Comparison of ENCODE assay signal across 1 cellular context in the genomic region with DNA sequence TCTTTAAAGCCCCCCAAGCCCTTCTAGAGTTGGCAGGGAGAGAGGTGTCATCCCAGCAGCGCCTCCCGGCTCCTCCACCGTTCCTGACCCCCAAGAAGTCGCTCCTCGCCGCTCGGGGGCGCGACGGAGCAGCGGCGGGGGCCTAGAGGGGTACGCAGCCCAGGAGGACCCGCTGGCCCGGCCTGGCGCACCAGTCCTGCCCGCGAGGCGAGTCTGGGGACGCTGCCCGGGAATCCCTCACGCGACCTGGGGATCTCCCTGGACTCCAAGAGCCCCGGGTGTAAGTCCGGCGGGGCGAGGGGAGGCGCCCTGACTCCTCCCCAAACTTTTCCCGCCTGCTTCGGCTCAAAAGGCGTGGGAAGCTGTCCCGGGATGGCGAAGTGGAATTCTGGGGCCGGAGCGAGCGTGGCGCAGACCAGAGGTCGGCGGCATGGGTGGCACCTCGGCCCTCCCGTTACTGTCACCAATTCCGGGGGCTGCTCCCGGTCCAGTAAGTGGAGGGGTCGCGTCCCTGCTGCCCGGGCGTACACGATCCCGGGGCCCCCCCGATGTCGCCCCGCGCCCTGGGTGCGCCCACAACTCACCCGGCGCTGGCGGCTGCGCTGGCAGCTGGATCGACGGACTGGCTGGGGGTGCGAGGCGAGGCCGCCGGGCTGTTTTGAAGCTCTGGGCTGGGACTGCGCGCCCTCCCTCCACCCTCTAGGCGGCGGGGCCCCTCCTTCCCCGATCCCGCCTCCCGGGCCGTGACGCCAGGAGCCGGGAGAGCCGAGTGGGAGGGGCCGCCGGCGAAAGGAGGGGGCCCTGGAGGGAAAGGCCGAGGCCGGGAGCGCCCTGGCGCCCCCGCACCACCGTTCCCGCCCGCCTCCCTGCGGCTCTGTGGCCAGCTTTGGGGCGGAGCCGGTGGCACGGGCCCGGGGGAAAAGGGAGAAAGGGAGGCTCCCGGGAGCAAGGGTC.
TF ChIP-seq lines count a peak whose summit lies in the region.

A gene with protein sequence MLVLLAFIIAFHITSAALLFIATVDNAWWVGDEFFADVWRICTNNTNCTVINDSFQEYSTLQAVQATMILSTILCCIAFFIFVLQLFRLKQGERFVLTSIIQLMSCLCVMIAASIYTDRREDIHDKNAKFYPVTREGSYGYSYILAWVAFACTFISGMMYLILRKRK (minus strand): TSS at position 634 of the 954 bp plus-strand sequence. CDS start 32,981 bp downstream, outside the sequence.

TF ChIP-seq in K562, 482 proteins besides CTCF, POLR2A, EP300 and RAD21 (continued from another document and continues in another):
- TF ChIP-seq CREBBP (IDR thresholded peaks at IDR 0.05; ENCODE audit: low read depth, low read length) = no peak
- peak; percentile 46; the same call in 1 of the 2 replicates for TF ChIP-seq E2F3 (CRISPR knock-in tag; IDR thresholded peaks at IDR 0.05)
- 0 out of 2 replicates have a peak, but pooled peaks have one; percentile 7 for TF ChIP-seq MTA3 (IDR thresholded peaks at IDR 0.05; ENCODE audit: borderline replicate concordance)
- no peak for TF ChIP-seq GATAD2A (IDR thresholded peaks at IDR 0.05)
- no peak for TF ChIP-seq ZBTB1 (CRISPR knock-in tag; IDR thresholded peaks at IDR 0.05; ENCODE audit: borderline replicate concordance, low read depth)
- TF ChIP-seq SRF (CRISPR knock-in tag; IDR thresholded peaks at IDR 0.05) = 0 out of 4 replicates have a peak, but pooled peaks of 1 of the 2 experiments have one; percentile 9
- TF ChIP-seq ZNF644 (tag; IDR thresholded peaks at IDR 0.05; ENCODE audit: low read depth) = no peak
- TF ChIP-seq PTTG1 (tag; IDR thresholded peaks at IDR 0.05; ENCODE audit: low read depth) = no peak
- TF ChIP-seq, protein P1, sequence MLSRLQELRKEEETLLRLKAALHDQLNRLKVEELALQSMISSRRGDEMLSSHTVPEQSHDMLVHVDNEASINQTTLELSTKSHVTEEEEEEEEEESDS (CRISPR knock-in tag; IDR thresholded peaks at IDR 0.05) = no peak
- TF ChIP-seq ZFX (CRISPR knock-in tag; IDR thresholded peaks at IDR 0.05) = peak; percentile 76
- no peak for TF ChIP-seq ZFP36 (IDR thresholded peaks at IDR 0.05; ENCODE audit: low read depth, low read length, partially characterized antibody)
- 0 out of 2 replicates have a peak, but pooled peaks have one; percentile 12 for TF ChIP-seq JUND (IDR thresholded peaks at IDR 0.05; ENCODE audit: borderline replicate concordance, low read depth, low read length)
- no peak for TF ChIP-seq JUND (tag; IDR thresholded peaks at IDR 0.05; ENCODE audit: borderline replicate concordance, low read depth, low read length)
- no peak for TF ChIP-seq HEY1 (CRISPR knock-in tag; IDR thresholded peaks at IDR 0.05; ENCODE audit: borderline replicate concordance)
- no peak for TF ChIP-seq ZNF140 (CRISPR knock-in tag; IDR thresholded peaks at IDR 0.05)
- peak; percentile 8; the same call in 1 of the 2 replicates for TF ChIP-seq CTBP1 (IDR thresholded peaks at IDR 0.05; ENCODE audit: borderline replicate concordance)
- peak; percentile 84 for TF ChIP-seq EGR1 (conservative IDR thresholded peaks at IDR 0.05)
- no peak for TF ChIP-seq RBM22 (IDR thresholded peaks at IDR 0.05; ENCODE audit: low read depth, low read length, poor library complexity, severe bottlenecking)
- TF ChIP-seq ZNF668 (CRISPR knock-in tag; IDR thresholded peaks at IDR 0.05) = no peak
- no peak for TF ChIP-seq MAFF (IDR thresholded peaks at IDR 0.05; ENCODE audit: low read length)
- TF ChIP-seq MTA1 (IDR thresholded peaks at IDR 0.05; ENCODE audit: borderline replicate concordance) = no peak
- TF ChIP-seq PCBP2 (IDR thresholded peaks at IDR 0.05; ENCODE audit: low read depth, low read length, poor library complexity, severe bottlenecking) = no peak
- no peak for TF ChIP-seq FOXM1 (IDR thresholded peaks at IDR 0.05; ENCODE audit: low read depth)
- TF ChIP-seq FOXM1 (CRISPR knock-in tag; IDR thresholded peaks at IDR 0.05; ENCODE audit: low read depth) = no peak
- TF ChIP-seq CCAR2 (IDR thresholded peaks at IDR 0.05; ENCODE audit: low read depth, low read length) = no peak
- TF ChIP-seq KDM5B (IDR thresholded peaks at IDR 0.05; ENCODE audit: insufficient replicate concordance, low read depth, low read length) = peak; percentile 61
- TF ChIP-seq, protein P2, sequence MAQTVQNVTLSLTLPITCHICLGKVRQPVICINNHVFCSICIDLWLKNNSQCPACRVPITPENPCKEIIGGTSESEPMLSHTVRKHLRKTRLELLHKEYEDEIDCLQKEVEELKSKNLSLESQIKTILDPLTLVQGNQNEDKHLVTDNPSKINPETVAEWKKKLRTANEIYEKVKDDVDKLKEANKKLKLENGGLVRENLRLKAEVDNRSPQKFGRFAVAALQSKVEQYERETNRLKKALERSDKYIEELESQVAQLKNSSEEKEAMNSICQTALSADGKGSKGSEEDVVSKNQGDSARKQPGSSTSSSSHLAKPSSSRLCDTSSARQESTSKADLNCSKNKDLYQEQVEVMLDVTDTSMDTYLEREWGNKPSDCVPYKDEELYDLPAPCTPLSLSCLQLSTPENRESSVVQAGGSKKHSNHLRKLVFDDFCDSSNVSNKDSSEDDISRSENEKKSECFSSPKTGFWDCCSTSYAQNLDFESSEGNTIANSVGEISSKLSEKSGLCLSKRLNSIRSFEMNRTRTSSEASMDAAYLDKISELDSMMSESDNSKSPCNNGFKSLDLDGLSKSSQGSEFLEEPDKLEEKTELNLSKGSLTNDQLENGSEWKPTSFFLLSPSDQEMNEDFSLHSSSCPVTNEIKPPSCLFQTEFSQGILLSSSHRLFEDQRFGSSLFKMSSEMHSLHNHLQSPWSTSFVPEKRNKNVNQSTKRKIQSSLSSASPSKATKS (CRISPR knock-in tag; IDR thresholded peaks at IDR 0.05) = no peak
- no peak for TF ChIP-seq ARHGAP35 (IDR thresholded peaks at IDR 0.05; ENCODE audit: partially characterized antibody)
- TF ChIP-seq XRCC5 (IDR thresholded peaks at IDR 0.05; ENCODE audit: low read depth, low read length) = no peak
- TF ChIP-seq ASH1L (IDR thresholded peaks at IDR 0.05; ENCODE audit: borderline replicate concordance, low read depth, partially characterized antibody) = no peak
- TF ChIP-seq RBM34 (IDR thresholded peaks at IDR 0.05; ENCODE audit: borderline replicate concordance, insufficient read depth, low read length) = 0 out of 2 replicates have a peak, but pooled peaks have one; percentile 72
- no peak for TF ChIP-seq MEIS2 (IDR thresholded peaks at IDR 0.05; ENCODE audit: partially characterized antibody)
- no peak for TF ChIP-seq TRIM24 (IDR thresholded peaks at IDR 0.05)
- peak; percentile 50 to 60; a peak in 3 of 4 replicates for TF ChIP-seq NRF1 (conservative IDR thresholded peaks at IDR 0.05 in 1 of 2, IDR thresholded peaks at IDR 0.05 in 1 of 2)
- TF ChIP-seq EP400 (IDR thresholded peaks at IDR 0.05) = no peak
- TF ChIP-seq MAZ (CRISPR knock-in tag; conservative IDR thresholded peaks at IDR 0.05 in 1 of 2, IDR thresholded peaks at IDR 0.05 in 1 of 2) = peak; percentile 64 to 87; a peak in 3 of 4 replicates
- no peak for TF ChIP-seq HIVEP1 (CRISPR knock-in tag; IDR thresholded peaks at IDR 0.05)
- TF ChIP-seq ZNF263 (CRISPR knock-in tag; IDR thresholded peaks at IDR 0.05; ENCODE audit: borderline replicate concordance) = peak; percentile 36; the same call in 1 of the 2 replicates
- TF ChIP-seq SMARCE1 (IDR thresholded peaks at IDR 0.05) = no peak
- peak; percentile 34 for TF ChIP-seq CCNT2 (IDR thresholded peaks at IDR 0.05; ENCODE audit: borderline replicate concordance, extremely low read depth, insufficient read length, low read depth, low read length)
- TF ChIP-seq, protein P3, sequence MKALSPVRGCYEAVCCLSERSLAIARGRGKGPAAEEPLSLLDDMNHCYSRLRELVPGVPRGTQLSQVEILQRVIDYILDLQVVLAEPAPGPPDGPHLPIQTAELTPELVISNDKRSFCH (CRISPR knock-in tag; IDR thresholded peaks at IDR 0.05) = no peak
- TF ChIP-seq, protein P3 (tag; IDR thresholded peaks at IDR 0.05) = peak; percentile 49; the same call in 1 of the 2 replicates
- TF ChIP-seq TEAD2 (tag; IDR thresholded peaks at IDR 0.05) = no peak
- no peak for TF ChIP-seq KAT7 (CRISPR knock-in tag; IDR thresholded peaks at IDR 0.05; ENCODE audit: borderline replicate concordance)
- TF ChIP-seq DDX20 (tag; IDR thresholded peaks at IDR 0.05; ENCODE audit: low read depth) = no peak
- TF ChIP-seq HNRNPH1 (optimal IDR thresholded peaks at IDR 0.05; ENCODE audit: low read depth, low read length) = no peak
- TF ChIP-seq ATF1 (CRISPR knock-in tag; IDR thresholded peaks at IDR 0.05) = no peak
- peak; percentile 71 for TF ChIP-seq ATF1 (tag; IDR thresholded peaks at IDR 0.05)
- TF ChIP-seq, protein P4, sequence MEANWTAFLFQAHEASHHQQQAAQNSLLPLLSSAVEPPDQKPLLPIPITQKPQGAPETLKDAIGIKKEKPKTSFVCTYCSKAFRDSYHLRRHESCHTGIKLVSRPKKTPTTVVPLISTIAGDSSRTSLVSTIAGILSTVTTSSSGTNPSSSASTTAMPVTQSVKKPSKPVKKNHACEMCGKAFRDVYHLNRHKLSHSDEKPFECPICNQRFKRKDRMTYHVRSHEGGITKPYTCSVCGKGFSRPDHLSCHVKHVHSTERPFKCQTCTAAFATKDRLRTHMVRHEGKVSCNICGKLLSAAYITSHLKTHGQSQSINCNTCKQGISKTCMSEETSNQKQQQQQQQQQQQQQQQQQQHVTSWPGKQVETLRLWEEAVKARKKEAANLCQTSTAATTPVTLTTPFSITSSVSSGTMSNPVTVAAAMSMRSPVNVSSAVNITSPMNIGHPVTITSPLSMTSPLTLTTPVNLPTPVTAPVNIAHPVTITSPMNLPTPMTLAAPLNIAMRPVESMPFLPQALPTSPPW (CRISPR knock-in tag; IDR thresholded peaks at IDR 0.05) = peak; percentile 70
- peak; percentile 57; the same call in 1 of the 2 replicates for TF ChIP-seq PHF8 (IDR thresholded peaks at IDR 0.05; ENCODE audit: borderline replicate concordance, low read length)
- no peak for TF ChIP-seq CEBPB (tag; IDR thresholded peaks at IDR 0.05)
- peak; percentile 34 for TF ChIP-seq HMGN3 (IDR thresholded peaks at IDR 0.05; ENCODE audit: borderline replicate concordance, extremely low read depth, insufficient read length, low read depth, low read length)
- TF ChIP-seq EZH2 (IDR thresholded peaks at IDR 0.05; ENCODE audit: borderline replicate concordance, low read depth, low read length) = no peak
- no peak for TF ChIP-seq SNRNP70 (optimal IDR thresholded peaks at IDR 0.05; ENCODE audit: low read depth, low read length)
- peak; percentile 76 for TF ChIP-seq L3MBTL2 (IDR thresholded peaks at IDR 0.05)
- TF ChIP-seq CREM (IDR thresholded peaks at IDR 0.05; ENCODE audit: low read depth) = 0 out of 2 replicates have a peak, but pooled peaks have one; percentile 21
- TF ChIP-seq POLR2G (IDR thresholded peaks at IDR 0.05; ENCODE audit: low read depth, low read length) = peak; percentile 77
- TF ChIP-seq BCOR (IDR thresholded peaks at IDR 0.05) = peak; percentile 31; the same call in 1 of the 2 replicates
- 0 out of 2 replicates have a peak, but pooled peaks have one; percentile 39 for TF ChIP-seq KLF1 (tag; IDR thresholded peaks at IDR 0.05)
- TF ChIP-seq, protein P5, sequence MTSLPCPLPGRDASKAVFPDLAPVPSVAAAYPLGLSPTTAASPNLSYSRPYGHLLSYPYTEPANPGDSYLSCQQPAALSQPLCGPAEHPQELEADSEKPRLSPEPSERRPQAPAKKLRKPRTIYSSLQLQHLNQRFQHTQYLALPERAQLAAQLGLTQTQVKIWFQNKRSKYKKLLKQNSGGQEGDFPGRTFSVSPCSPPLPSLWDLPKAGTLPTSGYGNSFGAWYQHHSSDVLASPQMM (CRISPR knock-in tag; IDR thresholded peaks at IDR 0.05) = no peak
- TF ChIP-seq, protein P6, sequence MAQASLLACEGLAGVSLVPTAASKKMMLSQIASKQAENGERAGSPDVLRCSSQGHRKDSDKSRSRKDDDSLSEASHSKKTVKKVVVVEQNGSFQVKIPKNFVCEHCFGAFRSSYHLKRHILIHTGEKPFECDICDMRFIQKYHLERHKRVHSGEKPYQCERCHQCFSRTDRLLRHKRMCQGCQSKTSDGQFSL (CRISPR knock-in tag; IDR thresholded peaks at IDR 0.05) = peak; percentile 72; the same call in 1 of the 2 replicates
- TF ChIP-seq, protein P6 (tag; IDR thresholded peaks at IDR 0.05) = no peak
- TF ChIP-seq, protein P7, sequence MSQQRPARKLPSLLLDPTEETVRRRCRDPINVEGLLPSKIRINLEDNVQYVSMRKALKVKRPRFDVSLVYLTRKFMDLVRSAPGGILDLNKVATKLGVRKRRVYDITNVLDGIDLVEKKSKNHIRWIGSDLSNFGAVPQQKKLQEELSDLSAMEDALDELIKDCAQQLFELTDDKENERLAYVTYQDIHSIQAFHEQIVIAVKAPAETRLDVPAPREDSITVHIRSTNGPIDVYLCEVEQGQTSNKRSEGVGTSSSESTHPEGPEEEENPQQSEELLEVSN (IDR thresholded peaks at IDR 0.05; ENCODE audit: borderline replicate concordance in 1 of 2, extremely low read depth in 1 of 2, insufficient read depth in 1 of 2, insufficient read length in 1 of 2, low read depth in 1 of 2, low read length in 1 of 2, poor library complexity in 1 of 2, severe bottlenecking in 1 of 2) = peak; percentile 39 to 64
- TF ChIP-seq, protein P8, sequence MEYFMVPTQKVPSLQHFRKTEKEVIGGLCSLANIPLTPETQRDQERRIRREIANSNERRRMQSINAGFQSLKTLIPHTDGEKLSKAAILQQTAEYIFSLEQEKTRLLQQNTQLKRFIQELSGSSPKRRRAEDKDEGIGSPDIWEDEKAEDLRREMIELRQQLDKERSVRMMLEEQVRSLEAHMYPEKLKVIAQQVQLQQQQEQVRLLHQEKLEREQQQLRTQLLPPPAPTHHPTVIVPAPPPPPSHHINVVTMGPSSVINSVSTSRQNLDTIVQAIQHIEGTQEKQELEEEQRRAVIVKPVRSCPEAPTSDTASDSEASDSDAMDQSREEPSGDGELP (CRISPR knock-in tag; IDR thresholded peaks at IDR 0.05; ENCODE audit: borderline replicate concordance) = peak; percentile 37; the same call in 1 of the 2 replicates
- no peak for TF ChIP-seq KDM4B (IDR thresholded peaks at IDR 0.05; ENCODE audit: borderline replicate concordance in 2 of 2, low read depth in 1 of 2)
- TF ChIP-seq ZBTB7A (IDR thresholded peaks at IDR 0.05; ENCODE audit: borderline replicate concordance, control insufficient read depth, low read depth, low read length) = peak; percentile 97
